In the genomic region with DNA sequence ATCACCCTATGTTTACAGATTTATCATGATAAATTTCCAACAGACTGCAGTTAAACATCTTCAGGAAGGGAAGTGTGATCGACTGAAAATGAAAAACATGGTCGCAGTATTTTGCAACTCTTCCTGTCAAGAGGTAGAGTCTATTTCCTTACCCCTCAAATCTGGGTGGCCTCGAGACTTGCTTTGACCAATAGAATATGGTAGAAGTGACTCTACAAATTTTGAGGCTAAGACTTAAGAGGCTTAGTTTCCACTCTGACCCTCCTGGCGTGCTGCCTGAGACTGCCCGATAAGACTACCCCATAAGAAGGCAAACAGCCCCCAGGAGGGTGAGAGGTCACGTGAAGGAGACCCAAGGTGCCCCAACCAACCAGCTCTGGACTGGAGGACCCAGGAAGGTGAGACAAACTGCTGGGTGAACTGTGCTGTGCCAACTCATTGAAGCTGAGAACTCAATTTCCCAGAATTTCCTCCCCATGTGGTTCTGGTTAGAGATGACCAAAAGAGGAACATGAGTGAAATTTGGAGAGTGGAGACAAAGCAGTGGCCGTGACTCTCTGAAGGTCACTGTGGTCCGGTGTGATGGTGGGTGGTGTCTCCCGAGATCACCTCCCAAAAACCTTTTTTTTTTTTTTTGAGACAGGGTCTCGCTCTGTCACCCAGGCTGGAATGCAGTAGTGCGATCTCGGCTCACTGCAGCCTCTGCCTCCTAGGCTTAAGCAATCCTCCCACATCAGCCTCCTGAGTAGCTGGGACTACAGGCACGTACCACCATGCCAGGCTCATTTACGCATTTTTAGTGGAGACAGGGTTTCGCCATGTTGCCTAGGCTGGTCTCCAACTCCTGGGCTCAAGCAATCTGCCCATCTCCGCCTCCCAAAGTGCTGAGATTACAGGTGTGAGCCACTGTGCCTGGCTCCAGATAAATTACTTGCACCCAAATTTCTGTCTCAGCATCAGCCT, we compare ENCODE assay signal across 1 cellular context.
TF ChIP-seq lines count a peak whose summit lies in the region.

No MANE protein-coding gene starts in this region.

TF ChIP-seq in IMR-90, 13 proteins besides CTCF, POLR2A, EP300 and RAD21:
- TF ChIP-seq, protein P1, sequence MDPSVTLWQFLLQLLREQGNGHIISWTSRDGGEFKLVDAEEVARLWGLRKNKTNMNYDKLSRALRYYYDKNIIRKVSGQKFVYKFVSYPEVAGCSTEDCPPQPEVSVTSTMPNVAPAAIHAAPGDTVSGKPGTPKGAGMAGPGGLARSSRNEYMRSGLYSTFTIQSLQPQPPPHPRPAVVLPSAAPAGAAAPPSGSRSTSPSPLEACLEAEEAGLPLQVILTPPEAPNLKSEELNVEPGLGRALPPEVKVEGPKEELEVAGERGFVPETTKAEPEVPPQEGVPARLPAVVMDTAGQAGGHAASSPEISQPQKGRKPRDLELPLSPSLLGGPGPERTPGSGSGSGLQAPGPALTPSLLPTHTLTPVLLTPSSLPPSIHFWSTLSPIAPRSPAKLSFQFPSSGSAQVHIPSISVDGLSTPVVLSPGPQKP (IDR thresholded peaks at IDR 0.05; ENCODE audit: borderline replicate concordance, low read depth, low read length) = no peak
- no peak for TF ChIP-seq FOS (IDR thresholded peaks at IDR 0.05; ENCODE audit: low read depth, low read length)
- no peak for TF ChIP-seq MAFK (IDR thresholded peaks at IDR 0.05; ENCODE audit: low read depth, low read length)
- TF ChIP-seq, protein P2, sequence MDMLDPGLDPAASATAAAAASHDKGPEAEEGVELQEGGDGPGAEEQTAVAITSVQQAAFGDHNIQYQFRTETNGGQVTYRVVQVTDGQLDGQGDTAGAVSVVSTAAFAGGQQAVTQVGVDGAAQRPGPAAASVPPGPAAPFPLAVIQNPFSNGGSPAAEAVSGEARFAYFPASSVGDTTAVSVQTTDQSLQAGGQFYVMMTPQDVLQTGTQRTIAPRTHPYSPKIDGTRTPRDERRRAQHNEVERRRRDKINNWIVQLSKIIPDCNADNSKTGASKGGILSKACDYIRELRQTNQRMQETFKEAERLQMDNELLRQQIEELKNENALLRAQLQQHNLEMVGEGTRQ (IDR thresholded peaks at IDR 0.05; ENCODE audit: low read depth, low read length) = no peak
- no peak for TF ChIP-seq SMC3 (IDR thresholded peaks at IDR 0.05; ENCODE audit: low read depth, low read length)
- no peak for TF ChIP-seq MAZ (IDR thresholded peaks at IDR 0.05; ENCODE audit: borderline replicate concordance, low read depth, low read length)
